In the genomic region with DNA sequence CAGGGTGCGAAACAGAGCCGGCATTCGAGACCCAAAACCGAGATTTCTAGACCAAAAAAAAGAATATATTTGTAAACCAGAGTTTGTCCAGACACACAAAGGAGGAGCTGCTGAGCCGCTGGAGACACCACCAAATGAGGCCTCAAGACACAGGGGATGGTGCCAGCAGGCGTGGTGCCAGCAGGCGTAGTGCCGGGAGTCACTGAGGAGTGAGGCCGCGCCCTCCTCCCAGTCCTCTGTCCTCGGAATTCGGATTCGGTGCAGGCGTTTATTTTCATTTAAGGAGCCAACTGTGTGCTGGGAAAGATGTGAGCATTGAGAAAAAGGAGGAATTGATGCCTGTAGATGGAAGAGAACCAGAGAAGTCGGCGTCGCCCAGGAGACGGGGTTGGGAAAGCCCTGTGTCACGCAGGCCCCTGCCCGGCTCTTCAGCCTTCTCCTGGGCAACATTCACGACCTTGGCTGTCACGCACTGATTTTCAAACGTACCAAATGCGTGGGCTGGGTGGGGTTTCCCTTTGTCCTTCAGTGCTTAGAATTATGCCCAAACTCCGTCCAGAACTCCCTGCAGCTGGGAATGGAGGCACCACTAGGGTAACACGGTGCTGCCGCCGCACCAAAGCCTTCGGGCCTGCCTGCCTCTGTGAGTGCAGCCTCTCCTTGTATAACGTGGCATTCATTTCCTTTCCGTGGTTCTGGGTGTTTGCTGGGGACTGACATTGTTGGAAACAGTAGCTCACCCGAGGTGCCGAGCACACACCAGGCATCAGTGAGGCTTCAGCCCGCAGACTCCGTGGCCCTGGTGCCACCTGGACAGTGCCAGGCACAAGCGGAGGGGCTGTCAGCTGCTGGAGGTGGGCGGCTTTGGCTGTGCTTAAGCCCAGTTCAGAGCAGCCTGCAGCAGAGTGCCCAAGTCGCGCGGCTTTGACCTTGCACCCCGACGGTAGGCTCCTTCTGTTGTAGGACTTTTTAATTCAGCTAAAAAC, we compare ENCODE assay signal across 11 cellular contexts. TPM values are rescaled to one million over a fixed set of nuclear protein-coding genes. Genes with fewer than 3 reads are reported as not detected.
DNase-seq lines count a peak whose midpoint lies in the region; ATAC-seq, FAIRE-seq and TF ChIP-seq lines count a peak whose summit lies in the region.
"Had no signal": no experiment of that assay in that cellular context is flagged by ENCODE, and none has a peak within 500 bp of the region (broad histone marks: within the 10 kb centered on the region; RNA-seq: fewer than 3 reads in every experiment).

No MANE protein-coding gene starts in this region.

- peaks cover 66% of the 10 kb centered on the region for H3K4me1 Mint-ChIP-seq in dendritic cell treated with granulocyte-macrophage colony-stimulating factor and Interleukin-4, amounts not matched to agents 40 ng/mL and 50 ng/mL, for 4 days (ENCODE audit: low read depth)

- intact Hi-C loops in dendritic cell treated with granulocyte-macrophage colony-stimulating factor and Interleukin-4, amounts not matched to agents 40 ng/mL and 50 ng/mL, for 4 days (cut with micrococcal nuclease): no loop called here
- intact Hi-C loops in lower lobe of right lung (cut with DNase I) (no loop called here), testis (cut with DNase I; ENCODE audit: low total_unique reads) (no loop called here)

- H3K4me3 ChIP-seq in lower lobe of right lung (no peak overlapping the region), testis (no peak overlapping the region)
- H3K4me3 ChIP-seq: SJSA1 had no signal

- no peak for TF ChIP-seq CTCF in lower lobe of right lung (IDR thresholded peaks at IDR 0.05)
- no peak for TF ChIP-seq CTCF in testis (IDR thresholded peaks at IDR 0.05)

- no peak for TF ChIP-seq POLR2A in testis (IDR thresholded peaks at IDR 0.05)

- H3K27me3 ChIP-seq in lower lobe of right lung (ENCODE audit: low read depth) (no peaks in the 10 kb centered on the region), testis (no peaks in the 10 kb centered on the region)
- H3K27me3 ChIP-seq: SJSA1 had no signal

- H3K27me3 Mint-ChIP-seq in dendritic cell treated with granulocyte-macrophage colony-stimulating factor and Interleukin-4, amounts not matched to agents 40 ng/mL and 50 ng/mL, for 4 days: no peaks in the 10 kb centered on the region
- H3K27me3 Mint-ChIP-seq: activated naive CD8-positive, alpha-beta T cell treated with anti-CD3 and anti-CD28 coated beads, Interleukin-2, amount 10 ng/mL, durations not matched to agents 7 days and 5 days had no signal

- peaks cover 30% of the 10 kb centered on the region for H3K4me1 ChIP-seq in lower lobe of right lung
- peaks cover 18% of the 10 kb centered on the region for H3K4me1 ChIP-seq in testis
- H3K4me1 ChIP-seq: parathyroid adenoma, SJSA1 had no signal

- 35 to 45% methylated on average over 24 to 42 of the region's 42 CpGs for WGBS in testis, 2 donors

- FAIRE-seq in GM19239 (lab: Jason Lieb, UNC): no peak

- peak overlapping the region; percentile 64 for H3K27ac ChIP-seq in lower lobe of right lung
- H3K27ac ChIP-seq in testis: no peak overlapping the region
- H3K27ac ChIP-seq: parathyroid adenoma, SJSA1 had no signal

- H3K27ac Mint-ChIP-seq in dendritic cell treated with granulocyte-macrophage colony-stimulating factor and Interleukin-4, amounts not matched to agents 40 ng/mL and 50 ng/mL, for 4 days: peak overlapping the region; percentile 80
- H3K27ac Mint-ChIP-seq: activated naive CD8-positive, alpha-beta T cell treated with anti-CD3 and anti-CD28 coated beads, Interleukin-2, amount 10 ng/mL, durations not matched to agents 7 days and 5 days had no signal

- H3K9me3 ChIP-seq in lower lobe of right lung: no peaks in the 10 kb centered on the region
- no peaks in the 10 kb centered on the region for H3K9me3 ChIP-seq in testis
- H3K9me3 ChIP-seq: SJSA1 had no signal

- DNase-seq in LHCN-M2 (ENCODE audit: low read depth): peak; percentile 65
- peak; percentile 79 for DNase-seq in lower lobe of right lung
- DNase-seq in testis: peak; percentile 97
- no peak for DNase-seq in NCI-H187 (lab: John Stamatoyannopoulos, UW)
- no peak for DNase-seq in GM19239 (ENCODE audit: insufficient read length, low spot score)
- DNase-seq: activated naive CD8-positive, alpha-beta T cell treated with anti-CD3 and anti-CD28 coated beads, Interleukin-2, amount 10 ng/mL, durations not matched to agents 7 days and 5 days had no signal

- H3K4me3 Mint-ChIP-seq in dendritic cell treated with granulocyte-macrophage colony-stimulating factor and Interleukin-4, amounts not matched to agents 40 ng/mL and 50 ng/mL, for 4 days: no peak overlapping the region
- H3K4me3 Mint-ChIP-seq: activated naive CD8-positive, alpha-beta T cell treated with anti-CD3 and anti-CD28 coated beads, Interleukin-2, amount 10 ng/mL, durations not matched to agents 7 days and 5 days had no signal

- H3K36me3 ChIP-seq in lower lobe of right lung: peaks cover 26% of the 10 kb centered on the region
- no peaks in the 10 kb centered on the region for H3K36me3 ChIP-seq in testis (ENCODE audit: low read depth, missing control alignments)

- ATAC-seq in lower lobe of right lung: peak; percentile 60 to 76
- ATAC-seq in HG03342 (IDR thresholded peaks at IDR 0.05; ENCODE audit: unreplicated experiment): no peak
- ATAC-seq in GM21390 (IDR thresholded peaks at IDR 0.05; ENCODE audit: unreplicated experiment): no peak

- H3K9me3 Mint-ChIP-seq in dendritic cell treated with granulocyte-macrophage colony-stimulating factor and Interleukin-4, amounts not matched to agents 40 ng/mL and 50 ng/mL, for 4 days: no peaks in the 10 kb centered on the region
- H3K9me3 Mint-ChIP-seq: activated naive CD8-positive, alpha-beta T cell treated with anti-CD3 and anti-CD28 coated beads, Interleukin-2, amount 10 ng/mL, durations not matched to agents 7 days and 5 days had no signal

- H3K36me3 Mint-ChIP-seq in dendritic cell treated with granulocyte-macrophage colony-stimulating factor and Interleukin-4, amounts not matched to agents 40 ng/mL and 50 ng/mL, for 4 days (ENCODE audit: low read depth): peaks cover 69% of the 10 kb centered on the region

RNA-seq across cellular contexts. Expression of a gene that starts 49.0 kb away (rescaled TPM):
- total RNA-seq in LHCN-M2 (2014; rRNA removed): 14.9 and 16.9 TPM in 2 replicates
- polyA plus RNA-seq in LHCN-M2 (2012): 23.3 TPM
- total RNA-seq in lower lobe of right lung: 28.8 TPM
- total RNA-seq in testis: 10 to 100 TPM; 28.2 to 29.8 TPM
- 18.5 TPM for polyA plus RNA-seq in testis (ENCODE audit: insufficient read depth, low read depth, low replicate concordance)

Comparison
In these comparisons a context has a peak if more than half of its experiments do, and no peak if none do; other contexts are left out.
1. DNase-seq: peak in LHCN-M2 (single experiment), lower lobe of right lung (single experiment) and testis (single experiment); none in NCI-H187 (0 of 2) and GM19239 (single experiment).
2. ATAC-seq: peak in lower lobe of right lung (2 of 2); none in HG03342 (single experiment) and GM21390 (single experiment).